ENCODE assay signal across 1 cellular context in the genomic region with DNA sequence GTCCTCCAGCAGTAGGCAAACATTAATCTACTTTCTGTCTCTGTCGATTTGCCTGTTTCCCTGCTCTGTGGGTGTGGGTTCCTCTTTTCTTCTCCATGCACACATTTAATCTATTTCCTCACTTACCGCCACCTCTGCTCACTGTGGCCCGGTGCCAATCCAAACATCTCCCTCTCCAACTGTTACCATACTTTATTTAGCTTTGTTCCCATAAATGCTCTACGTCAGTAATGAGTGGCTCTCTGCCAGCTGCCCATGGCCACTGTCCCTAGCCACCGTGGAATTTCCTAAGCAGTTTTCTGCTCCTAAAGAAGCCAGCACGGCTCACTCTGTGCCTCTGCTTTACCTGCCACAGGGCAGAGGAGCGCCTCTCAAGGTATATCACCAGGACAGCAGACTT.
A peak's percentile ranks its signal among the peaks of the same experiment; 100 is the strongest.
TF ChIP-seq lines count a peak whose summit lies in the region.

No MANE protein-coding gene starts in this region.

TF ChIP-seq in HepG2, 621 proteins besides CTCF, POLR2A, EP300 and RAD21 (continued from another document and continues in another):
- TF ChIP-seq, protein P1, sequence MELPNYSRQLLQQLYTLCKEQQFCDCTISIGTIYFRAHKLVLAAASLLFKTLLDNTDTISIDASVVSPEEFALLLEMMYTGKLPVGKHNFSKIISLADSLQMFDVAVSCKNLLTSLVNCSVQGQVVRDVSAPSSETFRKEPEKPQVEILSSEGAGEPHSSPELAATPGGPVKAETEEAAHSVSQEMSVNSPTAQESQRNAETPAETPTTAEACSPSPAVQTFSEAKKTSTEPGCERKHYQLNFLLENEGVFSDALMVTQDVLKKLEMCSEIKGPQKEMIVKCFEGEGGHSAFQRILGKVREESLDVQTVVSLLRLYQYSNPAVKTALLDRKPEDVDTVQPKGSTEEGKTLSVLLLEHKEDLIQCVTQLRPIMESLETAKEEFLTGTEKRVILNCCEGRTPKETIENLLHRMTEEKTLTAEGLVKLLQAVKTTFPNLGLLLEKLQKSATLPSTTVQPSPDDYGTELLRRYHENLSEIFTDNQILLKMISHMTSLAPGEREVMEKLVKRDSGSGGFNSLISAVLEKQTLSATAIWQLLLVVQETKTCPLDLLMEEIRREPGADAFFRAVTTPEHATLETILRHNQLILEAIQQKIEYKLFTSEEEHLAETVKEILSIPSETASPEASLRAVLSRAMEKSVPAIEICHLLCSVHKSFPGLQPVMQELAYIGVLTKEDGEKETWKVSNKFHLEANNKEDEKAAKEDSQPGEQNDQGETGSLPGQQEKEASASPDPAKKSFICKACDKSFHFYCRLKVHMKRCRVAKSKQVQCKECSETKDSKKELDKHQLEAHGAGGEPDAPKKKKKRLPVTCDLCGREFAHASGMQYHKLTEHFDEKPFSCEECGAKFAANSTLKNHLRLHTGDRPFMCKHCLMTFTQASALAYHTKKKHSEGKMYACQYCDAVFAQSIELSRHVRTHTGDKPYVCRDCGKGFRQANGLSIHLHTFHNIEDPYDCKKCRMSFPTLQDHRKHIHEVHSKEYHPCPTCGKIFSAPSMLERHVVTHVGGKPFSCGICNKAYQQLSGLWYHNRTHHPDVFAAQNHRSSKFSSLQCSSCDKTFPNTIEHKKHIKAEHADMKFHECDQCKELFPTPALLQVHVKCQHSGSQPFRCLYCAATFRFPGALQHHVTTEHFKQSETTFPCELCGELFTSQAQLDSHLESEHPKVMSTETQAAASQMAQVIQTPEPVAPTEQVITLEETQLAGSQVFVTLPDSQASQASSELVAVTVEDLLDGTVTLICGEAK (IDR thresholded peaks at IDR 0.05), result no peak
- TF ChIP-seq, protein P1 (CRISPR knock-in tag; IDR thresholded peaks at IDR 0.05), result no peak
- no peak for TF ChIP-seq BRCA1 (CRISPR knock-in tag; IDR thresholded peaks at IDR 0.05)
- TF ChIP-seq ZKSCAN8 (CRISPR knock-in tag; IDR thresholded peaks at IDR 0.05; ENCODE audit: borderline replicate concordance), result peak; percentile 30; the same call in 1 of the 2 replicates
- TF ChIP-seq AKAP8 (CRISPR knock-in tag; IDR thresholded peaks at IDR 0.05), result no peak
- TF ChIP-seq REXO4 (CRISPR knock-in tag; IDR thresholded peaks at IDR 0.05; ENCODE audit: borderline replicate concordance), result no peak
- TF ChIP-seq GATAD2A (CRISPR knock-in tag; IDR thresholded peaks at IDR 0.05), result peak; percentile 80
- no peak for TF ChIP-seq ZNF879 (CRISPR knock-in tag; IDR thresholded peaks at IDR 0.05)
- no peak for TF ChIP-seq GTF3A (CRISPR knock-in tag; conservative IDR thresholded peaks at IDR 0.05)
- TF ChIP-seq, protein P2, sequence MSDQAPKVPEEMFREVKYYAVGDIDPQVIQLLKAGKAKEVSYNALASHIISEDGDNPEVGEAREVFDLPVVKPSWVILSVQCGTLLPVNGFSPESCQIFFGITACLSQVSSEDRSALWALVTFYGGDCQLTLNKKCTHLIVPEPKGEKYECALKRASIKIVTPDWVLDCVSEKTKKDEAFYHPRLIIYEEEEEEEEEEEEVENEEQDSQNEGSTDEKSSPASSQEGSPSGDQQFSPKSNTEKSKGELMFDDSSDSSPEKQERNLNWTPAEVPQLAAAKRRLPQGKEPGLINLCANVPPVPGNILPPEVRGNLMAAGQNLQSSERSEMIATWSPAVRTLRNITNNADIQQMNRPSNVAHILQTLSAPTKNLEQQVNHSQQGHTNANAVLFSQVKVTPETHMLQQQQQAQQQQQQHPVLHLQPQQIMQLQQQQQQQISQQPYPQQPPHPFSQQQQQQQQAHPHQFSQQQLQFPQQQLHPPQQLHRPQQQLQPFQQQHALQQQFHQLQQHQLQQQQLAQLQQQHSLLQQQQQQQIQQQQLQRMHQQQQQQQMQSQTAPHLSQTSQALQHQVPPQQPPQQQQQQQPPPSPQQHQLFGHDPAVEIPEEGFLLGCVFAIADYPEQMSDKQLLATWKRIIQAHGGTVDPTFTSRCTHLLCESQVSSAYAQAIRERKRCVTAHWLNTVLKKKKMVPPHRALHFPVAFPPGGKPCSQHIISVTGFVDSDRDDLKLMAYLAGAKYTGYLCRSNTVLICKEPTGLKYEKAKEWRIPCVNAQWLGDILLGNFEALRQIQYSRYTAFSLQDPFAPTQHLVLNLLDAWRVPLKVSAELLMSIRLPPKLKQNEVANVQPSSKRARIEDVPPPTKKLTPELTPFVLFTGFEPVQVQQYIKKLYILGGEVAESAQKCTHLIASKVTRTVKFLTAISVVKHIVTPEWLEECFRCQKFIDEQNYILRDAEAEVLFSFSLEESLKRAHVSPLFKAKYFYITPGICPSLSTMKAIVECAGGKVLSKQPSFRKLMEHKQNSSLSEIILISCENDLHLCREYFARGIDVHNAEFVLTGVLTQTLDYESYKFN (CRISPR knock-in tag; conservative IDR thresholded peaks at IDR 0.05), result no peak; the same call in 1 of the 2 replicates
- TF ChIP-seq, protein P3, sequence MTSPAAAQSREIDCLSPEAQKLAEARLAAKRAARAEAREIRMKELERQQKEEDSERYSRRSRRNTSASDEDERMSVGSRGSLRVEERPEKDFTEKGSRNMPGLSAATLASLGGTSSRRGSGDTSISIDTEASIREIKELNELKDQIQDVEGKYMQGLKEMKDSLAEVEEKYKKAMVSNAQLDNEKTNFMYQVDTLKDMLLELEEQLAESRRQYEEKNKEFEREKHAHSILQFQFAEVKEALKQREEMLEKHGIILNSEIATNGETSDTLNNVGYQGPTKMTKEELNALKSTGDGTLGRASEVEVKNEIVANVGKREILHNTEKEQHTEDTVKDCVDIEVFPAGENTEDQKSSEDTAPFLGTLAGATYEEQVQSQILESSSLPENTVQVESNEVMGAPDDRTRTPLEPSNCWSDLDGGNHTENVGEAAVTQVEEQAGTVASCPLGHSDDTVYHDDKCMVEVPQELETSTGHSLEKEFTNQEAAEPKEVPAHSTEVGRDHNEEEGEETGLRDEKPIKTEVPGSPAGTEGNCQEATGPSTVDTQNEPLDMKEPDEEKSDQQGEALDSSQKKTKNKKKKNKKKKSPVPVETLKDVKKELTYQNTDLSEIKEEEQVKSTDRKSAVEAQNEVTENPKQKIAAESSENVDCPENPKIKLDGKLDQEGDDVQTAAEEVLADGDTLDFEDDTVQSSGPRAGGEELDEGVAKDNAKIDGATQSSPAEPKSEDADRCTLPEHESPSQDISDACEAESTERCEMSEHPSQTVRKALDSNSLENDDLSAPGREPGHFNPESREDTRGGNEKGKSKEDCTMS (CRISPR knock-in tag; conservative IDR thresholded peaks at IDR 0.05), result no peak
- TF ChIP-seq JUND (CRISPR knock-in tag; IDR thresholded peaks at IDR 0.05), result no peak
- TF ChIP-seq ZNF333 (CRISPR knock-in tag; IDR thresholded peaks at IDR 0.05; ENCODE audit: borderline replicate concordance), result no peak
- no peak for TF ChIP-seq RXRB (CRISPR knock-in tag; IDR thresholded peaks at IDR 0.05; ENCODE audit: borderline replicate concordance)
- TF ChIP-seq, protein P4, sequence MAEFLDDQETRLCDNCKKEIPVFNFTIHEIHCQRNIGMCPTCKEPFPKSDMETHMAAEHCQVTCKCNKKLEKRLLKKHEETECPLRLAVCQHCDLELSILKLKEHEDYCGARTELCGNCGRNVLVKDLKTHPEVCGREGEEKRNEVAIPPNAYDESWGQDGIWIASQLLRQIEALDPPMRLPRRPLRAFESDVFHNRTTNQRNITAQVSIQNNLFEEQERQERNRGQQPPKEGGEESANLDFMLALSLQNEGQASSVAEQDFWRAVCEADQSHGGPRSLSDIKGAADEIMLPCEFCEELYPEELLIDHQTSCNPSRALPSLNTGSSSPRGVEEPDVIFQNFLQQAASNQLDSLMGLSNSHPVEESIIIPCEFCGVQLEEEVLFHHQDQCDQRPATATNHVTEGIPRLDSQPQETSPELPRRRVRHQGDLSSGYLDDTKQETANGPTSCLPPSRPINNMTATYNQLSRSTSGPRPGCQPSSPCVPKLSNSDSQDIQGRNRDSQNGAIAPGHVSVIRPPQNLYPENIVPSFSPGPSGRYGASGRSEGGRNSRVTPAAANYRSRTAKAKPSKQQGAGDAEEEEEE (CRISPR knock-in tag; IDR thresholded peaks at IDR 0.05; ENCODE audit: borderline replicate concordance), result no peak
- TF ChIP-seq ZNF234 (CRISPR knock-in tag; conservative IDR thresholded peaks at IDR 0.05), result no peak
- TF ChIP-seq, protein P5, sequence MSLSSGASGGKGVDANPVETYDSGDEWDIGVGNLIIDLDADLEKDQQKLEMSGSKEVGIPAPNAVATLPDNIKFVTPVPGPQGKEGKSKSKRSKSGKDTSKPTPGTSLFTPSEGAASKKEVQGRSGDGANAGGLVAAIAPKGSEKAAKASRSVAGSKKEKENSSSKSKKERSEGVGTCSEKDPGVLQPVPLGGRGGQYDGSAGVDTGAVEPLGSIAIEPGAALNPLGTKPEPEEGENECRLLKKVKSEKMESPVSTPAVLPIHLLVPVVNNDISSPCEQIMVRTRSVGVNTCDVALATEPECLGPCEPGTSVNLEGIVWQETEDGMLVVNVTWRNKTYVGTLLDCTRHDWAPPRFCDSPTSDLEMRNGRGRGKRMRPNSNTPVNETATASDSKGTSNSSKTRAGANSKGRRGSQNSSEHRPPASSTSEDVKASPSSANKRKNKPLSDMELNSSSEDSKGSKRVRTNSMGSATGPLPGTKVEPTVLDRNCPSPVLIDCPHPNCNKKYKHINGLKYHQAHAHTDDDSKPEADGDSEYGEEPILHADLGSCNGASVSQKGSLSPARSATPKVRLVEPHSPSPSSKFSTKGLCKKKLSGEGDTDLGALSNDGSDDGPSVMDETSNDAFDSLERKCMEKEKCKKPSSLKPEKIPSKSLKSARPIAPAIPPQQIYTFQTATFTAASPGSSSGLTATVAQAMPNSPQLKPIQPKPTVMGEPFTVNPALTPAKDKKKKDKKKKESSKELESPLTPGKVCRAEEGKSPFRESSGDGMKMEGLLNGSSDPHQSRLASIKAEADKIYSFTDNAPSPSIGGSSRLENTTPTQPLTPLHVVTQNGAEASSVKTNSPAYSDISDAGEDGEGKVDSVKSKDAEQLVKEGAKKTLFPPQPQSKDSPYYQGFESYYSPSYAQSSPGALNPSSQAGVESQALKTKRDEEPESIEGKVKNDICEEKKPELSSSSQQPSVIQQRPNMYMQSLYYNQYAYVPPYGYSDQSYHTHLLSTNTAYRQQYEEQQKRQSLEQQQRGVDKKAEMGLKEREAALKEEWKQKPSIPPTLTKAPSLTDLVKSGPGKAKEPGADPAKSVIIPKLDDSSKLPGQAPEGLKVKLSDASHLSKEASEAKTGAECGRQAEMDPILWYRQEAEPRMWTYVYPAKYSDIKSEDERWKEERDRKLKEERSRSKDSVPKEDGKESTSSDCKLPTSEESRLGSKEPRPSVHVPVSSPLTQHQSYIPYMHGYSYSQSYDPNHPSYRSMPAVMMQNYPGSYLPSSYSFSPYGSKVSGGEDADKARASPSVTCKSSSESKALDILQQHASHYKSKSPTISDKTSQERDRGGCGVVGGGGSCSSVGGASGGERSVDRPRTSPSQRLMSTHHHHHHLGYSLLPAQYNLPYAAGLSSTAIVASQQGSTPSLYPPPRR (CRISPR knock-in tag; IDR thresholded peaks at IDR 0.05; ENCODE audit: borderline replicate concordance), result no peak
- TF ChIP-seq, protein P6, sequence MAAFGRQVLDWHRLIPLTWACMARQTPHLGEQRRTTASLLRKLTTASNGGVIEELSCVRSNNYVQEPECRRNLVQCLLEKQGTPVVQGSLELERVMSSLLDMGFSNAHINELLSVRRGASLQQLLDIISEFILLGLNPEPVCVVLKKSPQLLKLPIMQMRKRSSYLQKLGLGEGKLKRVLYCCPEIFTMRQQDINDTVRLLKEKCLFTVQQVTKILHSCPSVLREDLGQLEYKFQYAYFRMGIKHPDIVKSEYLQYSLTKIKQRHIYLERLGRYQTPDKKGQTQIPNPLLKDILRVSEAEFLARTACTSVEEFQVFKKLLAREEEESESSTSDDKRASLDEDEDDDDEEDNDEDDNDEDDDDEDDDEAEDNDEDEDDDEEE (CRISPR knock-in tag; IDR thresholded peaks at IDR 0.05), result no peak
- TF ChIP-seq, protein P7, sequence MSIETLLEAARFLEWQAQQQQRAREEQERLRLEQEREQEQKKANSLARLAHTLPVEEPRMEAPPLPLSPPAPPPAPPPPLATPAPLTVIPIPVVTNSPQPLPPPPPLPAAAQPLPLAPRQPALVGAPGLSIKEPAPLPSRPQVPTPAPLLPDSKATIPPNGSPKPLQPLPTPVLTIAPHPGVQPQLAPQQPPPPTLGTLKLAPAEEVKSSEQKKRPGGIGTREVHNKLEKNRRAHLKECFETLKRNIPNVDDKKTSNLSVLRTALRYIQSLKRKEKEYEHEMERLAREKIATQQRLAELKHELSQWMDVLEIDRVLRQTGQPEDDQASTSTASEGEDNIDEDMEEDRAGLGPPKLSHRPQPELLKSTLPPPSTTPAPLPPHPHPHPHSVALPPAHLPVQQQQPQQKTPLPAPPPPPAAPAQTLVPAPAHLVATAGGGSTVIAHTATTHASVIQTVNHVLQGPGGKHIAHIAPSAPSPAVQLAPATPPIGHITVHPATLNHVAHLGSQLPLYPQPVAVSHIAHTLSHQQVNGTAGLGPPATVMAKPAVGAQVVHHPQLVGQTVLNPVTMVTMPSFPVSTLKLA (IDR thresholded peaks at IDR 0.05), result no peak
- no peak for TF ChIP-seq ZSCAN31 (CRISPR knock-in tag; IDR thresholded peaks at IDR 0.05; ENCODE audit: low read depth)
- no peak for TF ChIP-seq EED (CRISPR knock-in tag; IDR thresholded peaks at IDR 0.05)
- peak; percentile 61 for TF ChIP-seq NCOA2 (CRISPR knock-in tag; IDR thresholded peaks at IDR 0.05)
- no peak for TF ChIP-seq ZFP90 (CRISPR knock-in tag; IDR thresholded peaks at IDR 0.05; ENCODE audit: borderline replicate concordance)
- TF ChIP-seq ZNF788 (CRISPR knock-in tag; IDR thresholded peaks at IDR 0.05; ENCODE audit: borderline replicate concordance), result no peak
